In the genomic region with DNA sequence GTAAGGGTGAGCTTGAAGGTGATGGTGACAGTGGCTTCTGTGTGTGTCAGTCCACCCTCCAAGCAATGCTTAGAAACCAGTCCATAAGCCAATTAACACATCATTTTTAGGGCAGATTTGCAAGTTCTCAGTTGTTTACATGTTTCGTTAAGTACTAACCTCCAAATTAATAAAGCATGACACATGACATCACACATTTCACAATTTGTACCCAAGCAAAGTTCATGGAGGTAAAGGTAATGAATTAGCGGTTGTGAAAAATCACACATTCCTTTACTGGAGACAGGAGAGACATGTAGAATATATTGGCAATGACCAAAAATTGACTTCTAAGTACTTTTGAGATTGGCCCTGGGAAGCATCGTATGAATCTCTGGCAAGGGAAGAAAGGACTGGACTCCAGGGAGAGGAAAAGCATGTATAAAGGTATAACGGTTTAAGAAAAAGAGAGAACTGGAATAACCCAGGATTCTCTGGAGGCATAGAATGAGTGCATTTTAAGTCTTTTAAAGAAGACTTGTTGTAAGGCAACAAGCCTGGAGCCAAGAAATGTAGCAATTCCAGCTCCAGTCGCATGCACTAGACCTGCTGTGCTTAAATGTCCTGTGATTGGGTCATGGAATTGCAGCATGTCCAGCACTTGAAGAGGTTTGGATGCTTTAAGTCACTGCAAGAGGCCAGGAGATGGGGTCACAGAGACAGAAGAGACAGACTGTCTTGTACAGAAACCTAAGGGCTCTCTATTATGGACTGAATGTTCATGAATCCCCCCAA, we compare ENCODE assay signal across 28 cellular contexts.
"Had no signal": no experiment of that assay in that cellular context is flagged by ENCODE, and none has a peak within 500 bp of the region (broad histone marks: within the 10 kb centered on the region; RNA-seq: fewer than 3 reads in every experiment).

No MANE protein-coding gene starts in this region.

- DNase-seq: activated CD4-positive, alpha-beta memory T cell treated with anti-CD3 and anti-CD28 coated beads, Interleukin-2, amount 10 ng/mL, durations not matched to agents 7 days and 5 days; activated CD4-positive, alpha-beta T cell treated with anti-CD3 and anti-CD28 coated beads for 1 hour; activated CD4-positive, alpha-beta T cell treated with anti-CD3 and anti-CD28 coated beads for 4 hours; activated CD4-positive, alpha-beta T cell treated with anti-CD3 and anti-CD28 coated beads, Interleukin-2, amount 10 ng/mL, durations not matched to agents 7 days and 5 days; activated CD4-positive, alpha-beta T cell treated with anti-CD3 and anti-CD28 coated beads, Interleukin-2, amount 50 U/mL, for 4 hours; activated CD8-positive, alpha-beta memory T cell treated with anti-CD3 and anti-CD28 coated beads, Interleukin-2, amount 50 U/mL, for 48 hours; activated gamma-delta T cell; activated naive CD4-positive, alpha-beta T cell; activated naive CD4-positive, alpha-beta T cell treated with anti-CD3 and anti-CD28 coated beads, Interleukin-2, amount 10 ng/mL, durations not matched to agents 7 days and 5 days; activated naive CD8-positive, alpha-beta T cell treated with anti-CD3 and anti-CD28 coated beads, Interleukin-2, amount 10 ng/mL, durations not matched to agents 7 days and 5 days; activated T-cell treated with anti-CD3 and anti-CD28 coated beads for 4 hours; activated T-cell treated with anti-CD3 and anti-CD28 coated beads, Interleukin-2, amount 50 U/mL, for 24 hours; activated T-cell treated with anti-CD3 and anti-CD28 coated beads, Interleukin-2, amount 50 U/mL, for 72 hours; brain microvascular endothelial cell; dorsolateral prefrontal cortex; effector memory CD8-positive, alpha-beta T cell; erythroblast; esophagus squamous epithelium; foreskin fibroblast; gastrocnemius medialis; T-helper 1 cell; T-helper 17 cell; T1000; WERI-Rb-1 had no signal

- H3K27me3 ChIP-seq: ascending aorta, brain microvascular endothelial cell, dorsolateral prefrontal cortex, esophagus squamous epithelium, gastrocnemius medialis had no signal

- ATAC-seq: activated naive CD4-positive, alpha-beta T cell treated with anti-CD3 and anti-CD28 coated beads, Interleukin-2, amount 50 U/mL, for 72 hours; activated T-cell treated with anti-CD3 and anti-CD28 coated beads, Interleukin-2, amount 50 U/mL, for 72 hours; effector memory CD8-positive, alpha-beta T cell; gastrocnemius medialis; T-helper 17 cell had no signal

- H3K27ac ChIP-seq: ascending aorta, brain microvascular endothelial cell, coronary artery, gastrocnemius medialis, WERI-Rb-1 had no signal

- H3K4me3 ChIP-seq: ascending aorta, coronary artery, dorsolateral prefrontal cortex, esophagus squamous epithelium, gastrocnemius medialis had no signal

- H3K9me3 ChIP-seq: ascending aorta, esophagus squamous epithelium, gastrocnemius medialis had no signal

- H3K36me3 ChIP-seq: brain microvascular endothelial cell, esophagus squamous epithelium, gastrocnemius medialis had no signal

- FAIRE-seq: bronchial epithelial cell had no signal
